ENCODE assay signal across 11 cellular contexts in genomic region chr12:106581543-106582263, GRCh38. TPM values are rescaled to one million over a fixed set of nuclear protein-coding genes. Genes with fewer than 3 reads are reported as not detected.
A peak's percentile ranks its signal among the peaks of the same experiment; 100 is the strongest.
DNase-seq lines count a peak whose midpoint lies in the region; ATAC-seq lines count a peak whose summit lies in the region.
"Had no signal": no experiment of that assay in that cellular context is flagged by ENCODE, and none has a peak within 500 bp of the region (broad histone marks: within the 10 kb centered on the region; RNA-seq: fewer than 3 reads in every experiment).

No MANE protein-coding gene starts in this region.

- CTCF ChIA-PET in activated CD4-positive, alpha-beta T cell treated with anti-CD3 and anti-CD28 coated beads, Interleukin-2, amount 10 ng/mL, durations not matched to agents 7 days and 5 days (lab: Charles Lee): no interaction called here

- intact Hi-C loops in activated CD4-positive, alpha-beta T cell treated with anti-CD3 and anti-CD28 coated beads, Interleukin-2, amount 10 ng/mL, durations not matched to agents 24 days and 14 days (cut with micrococcal nuclease): loop anchor here (10.0 kb wide), 1 partner anchor 333 kb away; no protein-coding TSS in a partner anchor

- POLR2A ChIA-PET in activated CD4-positive, alpha-beta T cell treated with anti-CD3 and anti-CD28 coated beads, Interleukin-2, amount 10 ng/mL, durations not matched to agents 7 days and 5 days (lab: Charles Lee): no interaction called here

- peak overlapping the region; percentile 28; the same call in 1 of the 2 replicates for H3K4me3 ChIP-seq in iPS-18c (ENCODE audit: insufficient read depth, low read depth, low read length)

- DNase-seq in activated CD4-positive, alpha-beta T cell treated with anti-CD3 and anti-CD28 coated beads, Interleukin-2, amount 10 ng/mL, durations not matched to agents 7 days and 5 days: no peak
- no peak for DNase-seq in activated CD4-positive, alpha-beta T cell treated with anti-CD3 and anti-CD28 coated beads, Interleukin-2, amount 10 ng/mL, durations not matched to agents 24 days and 14 days
- DNase-seq in stimulated activated effector memory CD8-positive, alpha-beta T cell treated with anti-CD3 and anti-CD28 coated beads, Interleukin-12 subunit alpha, Interleukin-12 subunit beta, amount 100 ng/mL, for 72 hours (ENCODE audit: low spot score in 2 of 2): no peak
- DNase-seq in cerebellum (ENCODE audit: low spot score): no peak
- DNase-seq in occipital lobe (lab: John Stamatoyannopoulos, UW): no peak
- DNase-seq: stimulated activated naive B cell treated with anti-CD40 and anti-IgM and Interleukin-4, amounts not matched to agents 10 μg/mL and 1 μg/mL and 100 μg/mL, for 72 hours had no signal

- H3K4me1 Mint-ChIP-seq in activated CD4-positive, alpha-beta T cell treated with anti-CD3 and anti-CD28 coated beads, Interleukin-2, amount 10 ng/mL, durations not matched to agents 7 days and 5 days: peaks cover 17% of the 10 kb centered on the region
- H3K4me1 Mint-ChIP-seq in activated CD4-positive, alpha-beta T cell treated with anti-CD3 and anti-CD28 coated beads, Interleukin-2, amount 10 ng/mL, durations not matched to agents 24 days and 14 days: peaks cover 8% of the 10 kb centered on the region
- H3K4me1 Mint-ChIP-seq in activated T-helper 17 cell treated with anti-CD3 and anti-CD28 coated beads, Interleukin-2, amount 50 U/mL, for 72 hours: peaks cover 10% of the 10 kb centered on the region
- peaks cover 29% of the 10 kb centered on the region for H3K4me1 Mint-ChIP-seq in stimulated activated effector memory CD8-positive, alpha-beta T cell treated with anti-CD3 and anti-CD28 coated beads, Interleukin-12 subunit alpha, Interleukin-12 subunit beta, amount 100 ng/mL, for 72 hours

- no peaks in the 10 kb centered on the region for H3K9me3 ChIP-seq in iPS-18c (ENCODE audit: control insufficient read depth, insufficient read depth, low read length)

- no peaks in the 10 kb centered on the region for H3K36me3 Mint-ChIP-seq in activated CD4-positive, alpha-beta T cell treated with anti-CD3 and anti-CD28 coated beads, Interleukin-2, amount 10 ng/mL, durations not matched to agents 7 days and 5 days (ENCODE audit: low read depth)
- H3K36me3 Mint-ChIP-seq in activated CD4-positive, alpha-beta T cell treated with anti-CD3 and anti-CD28 coated beads, Interleukin-2, amount 10 ng/mL, durations not matched to agents 24 days and 14 days (ENCODE audit: low read depth): no peaks in the 10 kb centered on the region
- H3K36me3 Mint-ChIP-seq in activated T-helper 17 cell treated with anti-CD3 and anti-CD28 coated beads, Interleukin-2, amount 50 U/mL, for 72 hours (ENCODE audit: low read depth): no peaks in the 10 kb centered on the region
- H3K36me3 Mint-ChIP-seq in stimulated activated effector memory CD8-positive, alpha-beta T cell treated with anti-CD3 and anti-CD28 coated beads, Interleukin-12 subunit alpha, Interleukin-12 subunit beta, amount 100 ng/mL, for 72 hours: peaks cover 6% of the 10 kb centered on the region
- H3K36me3 Mint-ChIP-seq: stimulated activated naive B cell treated with anti-CD40 and anti-IgM and Interleukin-4, amounts not matched to agents 10 μg/mL and 1 μg/mL and 100 μg/mL, for 72 hours had no signal

- no peak overlapping the region for H3K4me3 Mint-ChIP-seq in activated CD4-positive, alpha-beta T cell treated with anti-CD3 and anti-CD28 coated beads, Interleukin-2, amount 10 ng/mL, durations not matched to agents 7 days and 5 days
- no peak overlapping the region for H3K4me3 Mint-ChIP-seq in activated CD4-positive, alpha-beta T cell treated with anti-CD3 and anti-CD28 coated beads, Interleukin-2, amount 10 ng/mL, durations not matched to agents 24 days and 14 days
- peak overlapping the region; percentile 66 for H3K4me3 Mint-ChIP-seq in activated T-helper 17 cell treated with anti-CD3 and anti-CD28 coated beads, Interleukin-2, amount 50 U/mL, for 72 hours
- H3K4me3 Mint-ChIP-seq in stimulated activated effector memory CD8-positive, alpha-beta T cell treated with anti-CD3 and anti-CD28 coated beads, Interleukin-12 subunit alpha, Interleukin-12 subunit beta, amount 100 ng/mL, for 72 hours: peak overlapping the region; percentile 69
- H3K4me3 Mint-ChIP-seq: B cell had no signal

- peaks cover 86% of the 10 kb centered on the region for H3K27me3 Mint-ChIP-seq in activated CD4-positive, alpha-beta T cell treated with anti-CD3 and anti-CD28 coated beads, Interleukin-2, amount 10 ng/mL, durations not matched to agents 7 days and 5 days
- peaks cover 83% of the 10 kb centered on the region for H3K27me3 Mint-ChIP-seq in activated CD4-positive, alpha-beta T cell treated with anti-CD3 and anti-CD28 coated beads, Interleukin-2, amount 10 ng/mL, durations not matched to agents 24 days and 14 days
- H3K27me3 Mint-ChIP-seq in activated T-helper 17 cell treated with anti-CD3 and anti-CD28 coated beads, Interleukin-2, amount 50 U/mL, for 72 hours: peaks cover 63% of the 10 kb centered on the region

- no peaks in the 10 kb centered on the region for H3K9me3 Mint-ChIP-seq in activated CD4-positive, alpha-beta T cell treated with anti-CD3 and anti-CD28 coated beads, Interleukin-2, amount 10 ng/mL, durations not matched to agents 7 days and 5 days
- no peaks in the 10 kb centered on the region for H3K9me3 Mint-ChIP-seq in activated CD4-positive, alpha-beta T cell treated with anti-CD3 and anti-CD28 coated beads, Interleukin-2, amount 10 ng/mL, durations not matched to agents 24 days and 14 days
- no peaks in the 10 kb centered on the region for H3K9me3 Mint-ChIP-seq in activated T-helper 17 cell treated with anti-CD3 and anti-CD28 coated beads, Interleukin-2, amount 50 U/mL, for 72 hours
- H3K9me3 Mint-ChIP-seq in stimulated activated effector memory CD8-positive, alpha-beta T cell treated with anti-CD3 and anti-CD28 coated beads, Interleukin-12 subunit alpha, Interleukin-12 subunit beta, amount 100 ng/mL, for 72 hours: no peaks in the 10 kb centered on the region
- H3K9me3 Mint-ChIP-seq: stimulated activated naive B cell treated with anti-CD40 and anti-IgM and Interleukin-4, amounts not matched to agents 10 μg/mL and 1 μg/mL and 100 μg/mL, for 72 hours had no signal

- no peak for ATAC-seq in activated T-helper 17 cell treated with anti-CD3 and anti-CD28 coated beads, Interleukin-2, amount 50 U/mL, for 72 hours (replicated peaks)
- ATAC-seq in stimulated activated effector memory CD8-positive, alpha-beta T cell treated with anti-CD3 and anti-CD28 coated beads, Interleukin-12 subunit alpha, Interleukin-12 subunit beta, amount 100 ng/mL, for 72 hours: no peak
- ATAC-seq in HG03521 (IDR thresholded peaks at IDR 0.05; ENCODE audit: unreplicated experiment): no peak
- ATAC-seq: stimulated activated naive B cell treated with anti-CD40 and anti-IgM and Interleukin-4, amounts not matched to agents 10 μg/mL and 1 μg/mL and 100 μg/mL, for 72 hours had no signal

- peak overlapping the region; percentile 36 for H3K27ac Mint-ChIP-seq in activated CD4-positive, alpha-beta T cell treated with anti-CD3 and anti-CD28 coated beads, Interleukin-2, amount 10 ng/mL, durations not matched to agents 7 days and 5 days
- H3K27ac Mint-ChIP-seq in activated CD4-positive, alpha-beta T cell treated with anti-CD3 and anti-CD28 coated beads, Interleukin-2, amount 10 ng/mL, durations not matched to agents 24 days and 14 days: no peak overlapping the region
- no peak overlapping the region for H3K27ac Mint-ChIP-seq in activated T-helper 17 cell treated with anti-CD3 and anti-CD28 coated beads, Interleukin-2, amount 50 U/mL, for 72 hours
- H3K27ac Mint-ChIP-seq in stimulated activated effector memory CD8-positive, alpha-beta T cell treated with anti-CD3 and anti-CD28 coated beads, Interleukin-12 subunit alpha, Interleukin-12 subunit beta, amount 100 ng/mL, for 72 hours: no peak overlapping the region
- H3K27ac Mint-ChIP-seq: B cell; stimulated activated naive B cell treated with anti-CD40 and anti-IgM and Interleukin-4, amounts not matched to agents 10 μg/mL and 1 μg/mL and 100 μg/mL, for 72 hours had no signal

RNA-seq across cellular contexts. Expression of gene RFX4, which starts 1.1 kb away (rescaled TPM):
- not detected for total RNA-seq in activated CD4-positive, alpha-beta T cell treated with anti-CD3 and anti-CD28 coated beads, Interleukin-2, amount 10 ng/mL, durations not matched to agents 7 days and 5 days
- total RNA-seq in activated CD4-positive, alpha-beta T cell treated with anti-CD3 and anti-CD28 coated beads, Interleukin-2, amount 10 ng/mL, durations not matched to agents 24 days and 14 days: not detected in 2 replicates
- not detected for total RNA-seq in activated T-helper 17 cell treated with anti-CD3 and anti-CD28 coated beads, Interleukin-2, amount 50 U/mL, for 72 hours
- total RNA-seq in cerebellum (25.9 TPM), occipital lobe (3.6 TPM)
- total RNA-seq: B cell, LHCN-M2 had no signal

Comparison
In these comparisons a context has a peak if more than half of its experiments do, and no peak if none do; other contexts are left out.
1. H3K4me3 Mint-ChIP-seq: peak in activated T-helper 17 cell treated with anti-CD3 and anti-CD28 coated beads, Interleukin-2, amount 50 U/mL, for 72 hours (single experiment) and stimulated activated effector memory CD8-positive, alpha-beta T cell treated with anti-CD3 and anti-CD28 coated beads, Interleukin-12 subunit alpha, Interleukin-12 subunit beta, amount 100 ng/mL, for 72 hours (single experiment); none in activated CD4-positive, alpha-beta T cell treated with anti-CD3 and anti-CD28 coated beads, Interleukin-2, amount 10 ng/mL, durations not matched to agents 7 days and 5 days (single experiment) and activated CD4-positive, alpha-beta T cell treated with anti-CD3 and anti-CD28 coated beads, Interleukin-2, amount 10 ng/mL, durations not matched to agents 24 days and 14 days (single experiment).